ENCODE assay signal across 8 cellular contexts in the genomic region with DNA sequence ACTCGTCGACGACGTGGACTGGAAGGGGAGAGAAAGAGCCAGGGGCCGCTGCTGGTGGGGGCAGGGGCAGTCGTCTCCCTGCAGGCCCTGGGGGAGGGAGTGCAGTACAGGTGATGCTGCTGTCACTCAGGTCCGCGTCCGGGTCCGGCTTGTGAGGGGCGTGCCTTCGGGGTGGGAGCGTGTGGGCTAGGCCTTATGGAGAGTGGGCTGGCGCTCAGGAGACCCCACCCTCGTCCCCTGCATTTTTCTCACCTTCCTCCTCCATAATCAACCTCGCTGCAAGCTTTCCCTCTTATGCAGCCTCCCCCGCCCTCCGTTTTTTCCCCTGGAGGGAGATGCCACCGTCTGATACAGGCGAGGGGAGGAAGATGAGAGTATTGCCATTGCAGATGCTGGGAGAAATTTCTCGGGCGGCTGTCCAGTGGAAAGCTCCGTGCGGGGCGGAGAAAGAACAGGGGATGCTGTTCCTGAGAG. TPM values are rescaled to one million over a fixed set of nuclear protein-coding genes. Genes with fewer than 3 reads are reported as not detected.
DNase-seq lines count a peak whose midpoint lies in the region; ATAC-seq and TF ChIP-seq lines count a peak whose summit lies in the region.

No MANE protein-coding gene starts in this region.

- peaks cover 0 to 3% of the 10 kb centered on the region in 2 donors for H3K36me3 ChIP-seq in lung (ENCODE audit: control insufficient read depth in 2 of 2, insufficient read depth in 2 of 2, low read length in 2 of 2)

- peak overlapping the region; percentile 90 for H3K4me3 ChIP-seq in lung

- peaks cover 13% of the 10 kb centered on the region for H3K36me3 Mint-ChIP-seq in activated CD4-positive, alpha-beta T cell treated with anti-CD3 and anti-CD28 coated beads, Interleukin-2, amount 10 ng/mL, durations not matched to agents 7 days and 5 days (ENCODE audit: low read depth)

- no peaks in the 10 kb centered on the region for H3K9me3 ChIP-seq in lung (ENCODE audit: control insufficient read depth in 2 of 2, insufficient read depth in 1 of 2, low read length in 1 of 2)

- TF ChIP-seq CTCF in lung (IDR thresholded peaks at IDR 0.05; ENCODE audit: control extremely low read depth, extremely low read depth): no peak

- in situ Hi-C loops in ACHN (cut with HindIII; ENCODE audit: low pct_ligation_motif_present, low pct_unique_long_range_greater_than_20kb, low sequenced_read_pairs): no loop called here

- peak overlapping the region; percentile 89 for H3K27ac Mint-ChIP-seq in activated CD4-positive, alpha-beta T cell treated with anti-CD3 and anti-CD28 coated beads, Interleukin-2, amount 10 ng/mL, durations not matched to agents 7 days and 5 days

- no peaks in the 10 kb centered on the region for H3K27me3 ChIP-seq in lung (ENCODE audit: control insufficient read depth, insufficient read depth)

- peaks cover 2% of the 10 kb centered on the region in 2 donors for H3K4me1 ChIP-seq in lung (ENCODE audit: control insufficient read depth in 2 of 2, insufficient read depth in 2 of 2, low read length in 2 of 2)

- ATAC-seq in GM18867 (IDR thresholded peaks at IDR 0.05; ENCODE audit: unreplicated experiment): peak; percentile 38
- ATAC-seq in HG03103 (IDR thresholded peaks at IDR 0.05; ENCODE audit: low read depth, unreplicated experiment): peak; percentile 30
- peak; percentile 7 for ATAC-seq in lung (ENCODE audit: insufficient read depth, low FRiP score)

- no peaks in the 10 kb centered on the region for H3K27me3 Mint-ChIP-seq in activated CD4-positive, alpha-beta T cell treated with anti-CD3 and anti-CD28 coated beads, Interleukin-2, amount 10 ng/mL, durations not matched to agents 7 days and 5 days

- H3K4me1 Mint-ChIP-seq in activated CD4-positive, alpha-beta T cell treated with anti-CD3 and anti-CD28 coated beads, Interleukin-2, amount 10 ng/mL, durations not matched to agents 7 days and 5 days: peaks cover 50% of the 10 kb centered on the region

- peak overlapping the region; percentile 82 for H3K4me3 Mint-ChIP-seq in activated CD4-positive, alpha-beta T cell treated with anti-CD3 and anti-CD28 coated beads, Interleukin-2, amount 10 ng/mL, durations not matched to agents 7 days and 5 days

- POLR2A ChIA-PET in activated CD4-positive, alpha-beta T cell treated with anti-CD3 and anti-CD28 coated beads, Interleukin-2, amount 10 ng/mL, durations not matched to agents 7 days and 5 days (lab: Charles Lee): no interaction called here

- CTCF ChIA-PET in activated CD4-positive, alpha-beta T cell treated with anti-CD3 and anti-CD28 coated beads, Interleukin-2, amount 10 ng/mL, durations not matched to agents 7 days and 5 days (lab: Charles Lee): interaction anchor here (1.4 kb wide), 1 partner anchor 17 kb away, joined by 3 read pairs; no protein-coding TSS in a partner anchor

- peak overlapping the region; percentile 89 to 99 for H3K27ac ChIP-seq in lung (ENCODE audit: low read depth in 1 of 2, low read length in 1 of 2)

- DNase-seq in ACHN (peak; percentile 48), NCI-H345 treated with DMSO at 0.1 percent for 48 hours (lab: John Stamatoyannopoulos, UW; ENCODE audit: unreplicated experiment) (peak; percentile 41), dermis blood vessel endothelial cell (peak; percentile 61), lung (ENCODE audit: low spot score) (peak; percentile 40)
- peak; percentile 62 for DNase-seq in activated CD4-positive, alpha-beta T cell treated with anti-CD3 and anti-CD28 coated beads, Interleukin-2, amount 10 ng/mL, durations not matched to agents 7 days and 5 days
- DNase-seq in stimulated activated CD8-positive, alpha-beta memory T cell treated with anti-CD3 and anti-CD28 coated beads, Interleukin-15, amount 100 ng/mL, for 1 hour (ENCODE audit: low read depth): peak; percentile 4

- H3K9me3 Mint-ChIP-seq in activated CD4-positive, alpha-beta T cell treated with anti-CD3 and anti-CD28 coated beads, Interleukin-2, amount 10 ng/mL, durations not matched to agents 7 days and 5 days: no peaks in the 10 kb centered on the region

- WGBS in lung, 2 donors: 0 to 1% methylated on average over 25 of the region's 25 CpGs

RNA-seq across cellular contexts. Expression of gene PCMT1, which starts 0.6 kb away (rescaled TPM):
- total RNA-seq in activated CD4-positive, alpha-beta T cell treated with anti-CD3 and anti-CD28 coated beads, Interleukin-2, amount 10 ng/mL, durations not matched to agents 7 days and 5 days: 10 to 100 TPM; 86.2 to 93.9 TPM
- total RNA-seq in dermis blood vessel endothelial cell (132 and 137 TPM in 2 replicates), lung (10 to 100 TPM; 56.8 to 65.5 TPM)
- polyA plus RNA-seq in lung: 10 to 100 TPM; 32.6 to 91.2 TPM

RNA-seq across cellular contexts. Expression of gene NUP43, which starts 3.8 kb away (rescaled TPM):
- total RNA-seq in activated CD4-positive, alpha-beta T cell treated with anti-CD3 and anti-CD28 coated beads, Interleukin-2, amount 10 ng/mL, durations not matched to agents 7 days and 5 days: 10 to 100 TPM; 59.9 to 74.6 TPM
- total RNA-seq in dermis blood vessel endothelial cell (29.3 and 31.0 TPM in 2 replicates), lung (10 to 100 TPM; 28.3 to 30.2 TPM)
- 10 to 100 TPM in 1 of 2 donors, 1 to 10 TPM in 1; 6.5 to 11.2 TPM for polyA plus RNA-seq in lung

RNA-seq across cellular contexts. Expression of gene LATS1, which starts 32.3 kb away (rescaled TPM):
- 10 to 100 TPM; 34.9 to 37.3 TPM for total RNA-seq in activated CD4-positive, alpha-beta T cell treated with anti-CD3 and anti-CD28 coated beads, Interleukin-2, amount 10 ng/mL, durations not matched to agents 7 days and 5 days
- total RNA-seq in dermis blood vessel endothelial cell (9.9 and 13.1 TPM in 2 replicates), lung (10 to 100 TPM; 26.4 to 35.4 TPM)
- 1 to 10 TPM; 7.1 TPM for polyA plus RNA-seq in lung

Comparison
In these comparisons a context has a peak if more than half of its experiments do, and no peak if none do; other contexts are left out.
1. Peak in every context shown above with its lines: DNase-seq, ATAC-seq, H3K4me3 ChIP-seq and H3K27ac ChIP-seq.
2. DNase-seq: peak in every context shown above with its lines; median percentile 62 in activated CD4-positive, alpha-beta T cell treated with anti-CD3 and anti-CD28 coated beads, Interleukin-2, amount 10 ng/mL, durations not matched to agents 7 days and 5 days; 61 in dermis blood vessel endothelial cell; 48 in ACHN; 41 in NCI-H345 treated with DMSO at 0.1 percent for 48 hours; 40 in lung; 4 in stimulated activated CD8-positive, alpha-beta memory T cell treated with anti-CD3 and anti-CD28 coated beads, Interleukin-15, amount 100 ng/mL, for 1 hour.